ENCODE assay signal across 17 cellular contexts in genomic region chr20:20827992-20828597, GRCh38.
"Had no signal": no experiment of that assay in that cellular context is flagged by ENCODE, and none has a peak within 500 bp of the region (broad histone marks: within the 10 kb centered on the region; RNA-seq: fewer than 3 reads in every experiment).

No MANE protein-coding gene starts in this region.

- H3K27me3 ChIP-seq: neural progenitor cell, ovary, upper lobe of right lung had no signal

- H3K4me1 ChIP-seq: neural progenitor cell had no signal

- ATAC-seq: activated CD8-positive, alpha-beta T cell treated with anti-CD3 and anti-CD28 coated beads for 36 hours; activated T-cell treated with anti-CD3 and anti-CD28 coated beads, Interleukin-2, amount 50 U/mL, for 4 hours; upper lobe of right lung; WTC11 had no signal

- H3K9me3 Mint-ChIP-seq: activated naive CD4-positive, alpha-beta T cell treated with anti-CD3 and anti-CD28 coated beads, Interleukin-2, amount 50 U/mL, for 24 hours; activated T-cell treated with anti-CD3 and anti-CD28 coated beads, Interleukin-2, amount 50 U/mL, for 4 hours had no signal

- DNase-seq: activated CD4-positive, alpha-beta T cell treated with anti-CD3 and anti-CD28 coated beads for 48 hours; activated CD8-positive, alpha-beta T cell treated with anti-CD3 and anti-CD28 coated beads for 36 hours; activated effector memory CD4-positive, alpha-beta T cell treated with anti-CD3 and anti-CD28 coated beads, Interleukin-2, amount 50 U/mL, for 16 hours; activated T-cell treated with anti-CD3 and anti-CD28 coated beads, Interleukin-2, amount 50 U/mL, for 4 hours; dorsolateral prefrontal cortex; islet precursor cell; mammary epithelial cell; naive B cell; ovary; stimulated activated CD4-positive, alpha-beta T cell treated with anti-CD3 and anti-CD28 coated beads, Interleukin-2, amount 100 ng/mL, for 24 hours; upper lobe of right lung had no signal

- H3K27ac Mint-ChIP-seq: activated CD8-positive, alpha-beta T cell treated with anti-CD3 and anti-CD28 coated beads for 36 hours; activated naive CD4-positive, alpha-beta T cell treated with anti-CD3 and anti-CD28 coated beads, Interleukin-2, amount 50 U/mL, for 24 hours; naive B cell; neural progenitor cell; WTC11 had no signal

- H3K4me3 ChIP-seq: cardiac muscle cell, dorsolateral prefrontal cortex, hepatocyte, neural progenitor cell, ovary, thoracic aorta, upper lobe of right lung had no signal

- H3K36me3 Mint-ChIP-seq: activated naive CD4-positive, alpha-beta T cell treated with anti-CD3 and anti-CD28 coated beads, Interleukin-2, amount 50 U/mL, for 24 hours; neural progenitor cell had no signal

- H3K27ac ChIP-seq: cardiac muscle cell, dorsolateral prefrontal cortex, hepatocyte, neural progenitor cell, ovary, thoracic aorta, upper lobe of right lung had no signal

- H3K36me3 ChIP-seq: cardiac muscle cell, neural progenitor cell, ovary, thoracic aorta, upper lobe of right lung had no signal

- H3K9me3 ChIP-seq: ovary, thoracic aorta, upper lobe of right lung had no signal

- H3K4me3 Mint-ChIP-seq: activated CD8-positive, alpha-beta T cell treated with anti-CD3 and anti-CD28 coated beads for 36 hours; activated naive CD4-positive, alpha-beta T cell treated with anti-CD3 and anti-CD28 coated beads, Interleukin-2, amount 50 U/mL, for 24 hours; activated T-cell treated with anti-CD3 and anti-CD28 coated beads, Interleukin-2, amount 50 U/mL, for 4 hours; naive B cell; neural progenitor cell; WTC11 had no signal
